In the genomic region with DNA sequence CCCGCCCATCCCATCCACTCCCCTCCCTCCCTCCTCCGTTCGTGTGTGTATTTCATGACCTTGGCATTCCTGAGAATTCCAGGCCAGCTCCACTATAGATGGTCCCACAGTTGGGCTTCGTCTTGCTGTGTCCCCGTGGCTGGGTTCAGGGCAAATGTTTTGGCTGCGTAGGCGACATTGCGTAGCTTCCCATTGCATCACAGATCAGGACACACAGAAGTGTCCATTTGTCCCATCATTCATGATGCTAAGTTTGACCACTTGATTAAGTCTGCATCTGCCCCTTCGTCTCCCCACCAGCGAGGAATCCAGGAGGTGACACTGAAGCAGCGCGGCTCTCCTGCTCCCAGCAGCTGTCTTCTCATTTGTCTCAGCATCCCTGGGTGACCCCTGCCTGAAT, we compare ENCODE assay signal across 1 cellular context.
TF ChIP-seq lines count a peak whose summit lies in the region.

No MANE protein-coding gene starts in this region.

TF ChIP-seq in HepG2, 621 proteins besides CTCF, POLR2A, EP300 and RAD21 (continued from another document):
- TF ChIP-seq, protein P1, sequence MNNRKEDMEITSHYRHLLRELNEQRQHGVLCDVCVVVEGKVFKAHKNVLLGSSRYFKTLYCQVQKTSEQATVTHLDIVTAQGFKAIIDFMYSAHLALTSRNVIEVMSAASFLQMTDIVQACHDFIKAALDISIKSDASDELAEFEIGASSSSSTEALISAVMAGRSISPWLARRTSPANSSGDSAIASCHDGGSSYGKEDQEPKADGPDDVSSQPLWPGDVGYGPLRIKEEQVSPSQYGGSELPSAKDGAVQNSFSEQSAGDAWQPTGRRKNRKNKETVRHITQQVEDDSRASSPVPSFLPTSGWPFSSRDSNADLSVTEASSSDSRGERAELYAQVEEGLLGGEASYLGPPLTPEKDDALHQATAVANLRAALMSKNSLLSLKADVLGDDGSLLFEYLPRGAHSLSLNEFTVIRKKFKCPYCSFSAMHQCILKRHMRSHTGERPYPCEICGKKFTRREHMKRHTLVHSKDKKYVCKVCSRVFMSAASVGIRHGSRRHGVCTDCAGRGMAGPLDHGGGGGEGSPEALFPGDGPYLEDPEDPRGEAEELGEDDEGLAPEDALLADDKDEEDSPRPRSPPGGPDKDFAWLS (CRISPR knock-in tag; IDR thresholded peaks at IDR 0.05; ENCODE audit: borderline replicate concordance), result no peak
- TF ChIP-seq, protein P2, sequence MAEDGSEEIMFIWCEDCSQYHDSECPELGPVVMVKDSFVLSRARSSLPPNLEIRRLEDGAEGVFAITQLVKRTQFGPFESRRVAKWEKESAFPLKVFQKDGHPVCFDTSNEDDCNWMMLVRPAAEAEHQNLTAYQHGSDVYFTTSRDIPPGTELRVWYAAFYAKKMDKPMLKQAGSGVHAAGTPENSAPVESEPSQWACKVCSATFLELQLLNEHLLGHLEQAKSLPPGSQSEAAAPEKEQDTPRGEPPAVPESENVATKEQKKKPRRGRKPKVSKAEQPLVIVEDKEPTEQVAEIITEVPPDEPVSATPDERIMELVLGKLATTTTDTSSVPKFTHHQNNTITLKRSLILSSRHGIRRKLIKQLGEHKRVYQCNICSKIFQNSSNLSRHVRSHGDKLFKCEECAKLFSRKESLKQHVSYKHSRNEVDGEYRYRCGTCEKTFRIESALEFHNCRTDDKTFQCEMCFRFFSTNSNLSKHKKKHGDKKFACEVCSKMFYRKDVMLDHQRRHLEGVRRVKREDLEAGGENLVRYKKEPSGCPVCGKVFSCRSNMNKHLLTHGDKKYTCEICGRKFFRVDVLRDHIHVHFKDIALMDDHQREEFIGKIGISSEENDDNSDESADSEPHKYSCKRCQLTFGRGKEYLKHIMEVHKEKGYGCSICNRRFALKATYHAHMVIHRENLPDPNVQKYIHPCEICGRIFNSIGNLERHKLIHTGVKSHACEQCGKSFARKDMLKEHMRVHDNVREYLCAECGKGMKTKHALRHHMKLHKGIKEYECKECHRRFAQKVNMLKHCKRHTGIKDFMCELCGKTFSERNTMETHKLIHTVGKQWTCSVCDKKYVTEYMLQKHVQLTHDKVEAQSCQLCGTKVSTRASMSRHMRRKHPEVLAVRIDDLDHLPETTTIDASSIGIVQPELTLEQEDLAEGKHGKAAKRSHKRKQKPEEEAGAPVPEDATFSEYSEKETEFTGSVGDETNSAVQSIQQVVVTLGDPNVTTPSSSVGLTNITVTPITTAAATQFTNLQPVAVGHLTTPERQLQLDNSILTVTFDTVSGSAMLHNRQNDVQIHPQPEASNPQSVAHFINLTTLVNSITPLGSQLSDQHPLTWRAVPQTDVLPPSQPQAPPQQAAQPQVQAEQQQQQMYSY (CRISPR knock-in tag; IDR thresholded peaks at IDR 0.05), result no peak
- TF ChIP-seq, protein P3, sequence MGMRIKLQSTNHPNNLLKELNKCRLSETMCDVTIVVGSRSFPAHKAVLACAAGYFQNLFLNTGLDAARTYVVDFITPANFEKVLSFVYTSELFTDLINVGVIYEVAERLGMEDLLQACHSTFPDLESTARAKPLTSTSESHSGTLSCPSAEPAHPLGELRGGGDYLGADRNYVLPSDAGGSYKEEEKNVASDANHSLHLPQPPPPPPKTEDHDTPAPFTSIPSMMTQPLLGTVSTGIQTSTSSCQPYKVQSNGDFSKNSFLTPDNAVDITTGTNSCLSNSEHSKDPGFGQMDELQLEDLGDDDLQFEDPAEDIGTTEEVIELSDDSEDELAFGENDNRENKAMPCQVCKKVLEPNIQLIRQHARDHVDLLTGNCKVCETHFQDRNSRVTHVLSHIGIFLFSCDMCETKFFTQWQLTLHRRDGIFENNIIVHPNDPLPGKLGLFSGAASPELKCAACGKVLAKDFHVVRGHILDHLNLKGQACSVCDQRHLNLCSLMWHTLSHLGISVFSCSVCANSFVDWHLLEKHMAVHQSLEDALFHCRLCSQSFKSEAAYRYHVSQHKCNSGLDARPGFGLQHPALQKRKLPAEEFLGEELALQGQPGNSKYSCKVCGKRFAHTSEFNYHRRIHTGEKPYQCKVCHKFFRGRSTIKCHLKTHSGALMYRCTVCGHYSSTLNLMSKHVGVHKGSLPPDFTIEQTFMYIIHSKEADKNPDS (CRISPR knock-in tag; IDR thresholded peaks at IDR 0.05), result no peak
- no peak for TF ChIP-seq ZNF615 (CRISPR knock-in tag; IDR thresholded peaks at IDR 0.05; ENCODE audit: borderline replicate concordance)
- no peak for TF ChIP-seq ZBTB38 (CRISPR knock-in tag; IDR thresholded peaks at IDR 0.05)
- TF ChIP-seq FOXK2 (IDR thresholded peaks at IDR 0.05), result no peak
- no peak for TF ChIP-seq ZNF24 (IDR thresholded peaks at IDR 0.05)
- TF ChIP-seq REXO4 (CRISPR knock-in tag; IDR thresholded peaks at IDR 0.05; ENCODE audit: borderline replicate concordance), result no peak
- TF ChIP-seq ZNF572 (CRISPR knock-in tag; IDR thresholded peaks at IDR 0.05), result no peak
- no peak for TF ChIP-seq SIX1 (CRISPR knock-in tag; IDR thresholded peaks at IDR 0.05; ENCODE audit: borderline replicate concordance)
- TF ChIP-seq PHB2 (IDR thresholded peaks at IDR 0.05; ENCODE audit: partially characterized antibody), result no peak
- TF ChIP-seq JUND (CRISPR knock-in tag; IDR thresholded peaks at IDR 0.05), result no peak
- TF ChIP-seq FOXA1 (IDR thresholded peaks at IDR 0.05), result no peak
- TF ChIP-seq FOXA1 (CRISPR knock-in tag; IDR thresholded peaks at IDR 0.05), result no peak
